Comparison of ENCODE assay signal across 13 cellular contexts in the genomic region with DNA sequence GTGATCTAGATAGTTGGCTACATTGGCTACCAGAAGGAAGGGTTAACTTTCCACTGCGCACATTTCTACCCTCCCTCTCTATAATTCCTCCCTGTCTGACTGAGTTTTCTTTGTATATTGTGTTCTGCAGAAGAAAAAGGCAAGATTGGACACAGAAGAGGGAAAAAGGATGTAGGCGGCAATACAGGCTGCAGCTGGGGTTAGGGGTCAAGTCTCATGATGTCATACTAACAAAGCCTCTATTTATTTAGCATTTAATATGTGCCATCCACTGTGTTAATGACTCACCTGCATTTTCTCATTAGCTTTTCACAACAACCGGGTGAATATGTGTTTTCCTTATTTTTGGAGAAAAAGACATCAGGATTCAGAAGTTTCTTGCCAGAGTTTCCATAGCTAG. TPM values are rescaled to one million over a fixed set of nuclear protein-coding genes. Genes with fewer than 3 reads are reported as not detected.
A peak's percentile ranks its signal among the peaks of the same experiment; 100 is the strongest.
DNase-seq lines count a peak whose midpoint lies in the region; ATAC-seq and TF ChIP-seq lines count a peak whose summit lies in the region.
"Had no signal": no experiment of that assay in that cellular context is flagged by ENCODE, and none has a peak within 500 bp of the region (broad histone marks: within the 10 kb centered on the region; RNA-seq: fewer than 3 reads in every experiment).

No MANE protein-coding gene starts in this region.

- no peak for TF ChIP-seq POLR2A in esophagus squamous epithelium (IDR thresholded peaks at IDR 0.05)

- H3K9me3 Mint-ChIP-seq in WTC11: no peaks in the 10 kb centered on the region

- intact Hi-C loops in esophagus squamous epithelium (cut with DNase I): no loop called here
- intact Hi-C loops in sciatic nerve (cut with DNase I): no loop called here
- intact Hi-C loops in mucosa of descending colon (cut with DNase I, micrococcal nuclease): no loop called here
- intact Hi-C loops in cardiac septum (cut with DNase I): no loop called here

- ATAC-seq in WTC11 (no peak), sciatic nerve (peak; percentile 72), mucosa of descending colon (no peak)

- H3K9me3 ChIP-seq in esophagus squamous epithelium (no peaks in the 10 kb centered on the region), mucosa of descending colon (no peaks in the 10 kb centered on the region)
- H3K9me3 ChIP-seq: BLaER1 had no signal

- H3K27me3 Mint-ChIP-seq in WTC11 (ENCODE audit: low read depth): peaks cover 17% of the 10 kb centered on the region

- POLR2A ChIA-PET in WTC11 (lab: Charles Lee): interaction anchor here (0.6 to 1.1 kb wide), 3 partner anchors 13 to 223 kb away, joined by 3 read pairs; no protein-coding TSS in a partner anchor

- TF ChIP-seq CTCF in WTC11 (IDR thresholded peaks at IDR 0.05) (no peak), esophagus squamous epithelium (IDR thresholded peaks at IDR 0.05) (no peak), mucosa of descending colon (IDR thresholded peaks at IDR 0.05) (no peak)

- H3K4me1 ChIP-seq in esophagus squamous epithelium: peaks cover 17 to 80% (median 38%) of the 10 kb centered on the region in 3 donors
- peaks cover 36% of the 10 kb centered on the region for H3K4me1 ChIP-seq in mucosa of descending colon (ENCODE audit: low read depth)

- H3K27ac Mint-ChIP-seq in WTC11: peak overlapping the region; percentile 58

- H3K4me3 ChIP-seq in esophagus squamous epithelium (peak overlapping the region; percentile 56 to 73 (median 72)), mucosa of descending colon (no peak overlapping the region)
- H3K4me3 ChIP-seq: BLaER1 had no signal

- DNase-seq in DMS53 treated with DMSO at 0.1 percent for 48 hours (lab: John Stamatoyannopoulos, UW; ENCODE audit: unreplicated experiment) (peak; percentile 26), WTC11 (ENCODE audit: low spot score) (no peak), esophagus squamous epithelium (lab: John Stamatoyannopoulos, UW) (no peak), sciatic nerve (ENCODE audit: low spot score) (no peak), mucosa of descending colon (no peak), cardiac septum (ENCODE audit: low spot score) (no peak), UCSD-AML1 (lab: John Stamatoyannopoulos, UW; ENCODE audit: unreplicated experiment) (no peak)
- DNase-seq in stimulated activated CD4-positive, alpha-beta T cell treated with anti-CD3 and anti-CD28 coated beads, Interleukin-12 subunit alpha, Interleukin-12 subunit beta, amount 100 ng/mL, for 4 hours: no peak
- DNase-seq: retina; stimulated activated naive CD4-positive, alpha-beta T cell had no signal

- H3K4me3 Mint-ChIP-seq in WTC11: peak overlapping the region; percentile 78

- CTCF ChIA-PET in WTC11 (lab: Charles Lee): interaction anchor here (0.6 to 4.3 kb wide), 7 partner anchors 13 to 189 kb away, joined by 3 to 25 read pairs (median 6); no protein-coding TSS in a partner anchor

- H3K4me1 Mint-ChIP-seq in WTC11: peaks cover 67% of the 10 kb centered on the region

- peaks cover 6% of the 10 kb centered on the region; the same call in 1 of the 2 replicates for H3K36me3 Mint-ChIP-seq in WTC11

- peaks cover 0 to 40% (median 0%) of the 10 kb centered on the region in 4 donors for H3K27me3 ChIP-seq in esophagus squamous epithelium

- WGBS in esophagus squamous epithelium, 2 donors: 40 to 52% methylated on average over 3 of the region's 3 CpGs

- H3K36me3 ChIP-seq in esophagus squamous epithelium: peaks cover 0 to 10% (median 0%) of the 10 kb centered on the region in 3 donors
- no peaks in the 10 kb centered on the region for H3K36me3 ChIP-seq in mucosa of descending colon (ENCODE audit: low read depth)
- H3K36me3 ChIP-seq: BLaER1 had no signal

- peak overlapping the region; percentile 84 to 95 (median 94) for H3K27ac ChIP-seq in esophagus squamous epithelium
- H3K27ac ChIP-seq: BLaER1 had no signal

TF ChIP-seq in WTC11, 78 proteins besides CTCF, POLR2A, EP300 and RAD21 (continues in another document):
- TF ChIP-seq MYBL2 (CRISPR knock-in tag; IDR thresholded peaks at IDR 0.05): no peak
- no peak for TF ChIP-seq PRRX2 (CRISPR knock-in tag; IDR thresholded peaks at IDR 0.05)
- no peak for TF ChIP-seq ZNF263 (CRISPR knock-in tag; IDR thresholded peaks at IDR 0.05; ENCODE audit: low read depth)
- no peak for TF ChIP-seq ATF2 (CRISPR knock-in tag; IDR thresholded peaks at IDR 0.05; ENCODE audit: borderline replicate concordance, low read depth)
- TF ChIP-seq, protein P1, sequence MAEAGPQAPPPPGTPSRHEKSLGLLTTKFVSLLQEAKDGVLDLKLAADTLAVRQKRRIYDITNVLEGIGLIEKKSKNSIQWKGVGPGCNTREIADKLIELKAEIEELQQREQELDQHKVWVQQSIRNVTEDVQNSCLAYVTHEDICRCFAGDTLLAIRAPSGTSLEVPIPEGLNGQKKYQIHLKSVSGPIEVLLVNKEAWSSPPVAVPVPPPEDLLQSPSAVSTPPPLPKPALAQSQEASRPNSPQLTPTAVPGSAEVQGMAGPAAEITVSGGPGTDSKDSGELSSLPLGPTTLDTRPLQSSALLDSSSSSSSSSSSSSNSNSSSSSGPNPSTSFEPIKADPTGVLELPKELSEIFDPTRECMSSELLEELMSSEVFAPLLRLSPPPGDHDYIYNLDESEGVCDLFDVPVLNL (CRISPR knock-in tag; IDR thresholded peaks at IDR 0.05; ENCODE audit: borderline replicate concordance, low read depth): no peak
- no peak for TF ChIP-seq PRDM15 (CRISPR knock-in tag; IDR thresholded peaks at IDR 0.05)
- no peak for TF ChIP-seq NFE2L1 (CRISPR knock-in tag; IDR thresholded peaks at IDR 0.05)

RNA-seq across cellular contexts. Expression of gene FAM83F, which starts 2.0 kb away (rescaled TPM):
- total RNA-seq in WTC11 (2021) (33.8 to 43.1 TPM (median 35.4 TPM) in 3 replicates), esophagus squamous epithelium (10 to 100 TPM; 25.5 to 39.2 (median 29.6) TPM), sciatic nerve (11.4 TPM), mucosa of descending colon (10 to 100 TPM; 15.8 to 48.0 (median 35.0) TPM), cardiac septum (2.3 TPM)
- total RNA-seq: H4 had no signal

RNA-seq across cellular contexts. Expression of gene TMA7B, which starts 36.5 kb away (rescaled TPM):
- total RNA-seq in WTC11 (2021) (not detected in 3 replicates), esophagus squamous epithelium (not detected), sciatic nerve (0.45 TPM), mucosa of descending colon (under 1 TPM; 0.22 to 0.51 (median 0.23) TPM), cardiac septum (not detected)
- total RNA-seq: G401, H4 had no signal
